Comparison of ENCODE assay signal across 7 cellular contexts in genomic region chr3:52934626-52935530, GRCh38.
DNase-seq lines count a peak whose midpoint lies in the region; FAIRE-seq and TF ChIP-seq lines count a peak whose summit lies in the region.

No MANE protein-coding gene starts in this region.

- no peaks in the 10 kb centered on the region for H3K4me1 ChIP-seq in parathyroid adenoma

- DNase-seq in HPDE6-E6E7 (ENCODE audit: extremely low spot score), result peak; percentile 25
- peak; percentile 60 for DNase-seq in RWPE1 (ENCODE audit: low spot score)
- peak; percentile 65 for DNase-seq in activated naive CD4-positive, alpha-beta T cell treated with anti-CD3 and anti-CD28 coated beads, Interleukin-2, amount 10 ng/mL, durations not matched to agents 7 days and 5 days
- peak; percentile 67 for DNase-seq in globus pallidus (ENCODE audit: low spot score)
- peak; percentile 63 for DNase-seq in urothelium cell line (ENCODE audit: low spot score)

- CTCF ChIA-PET in RWPE1 (lab: Yijun Ruan, JAX), result interaction anchor here (0.9 to 1.1 kb wide), 3 partner anchors 19 to 82 kb away, joined by 3 read pairs; no protein-coding TSS in a partner anchor
- CTCF ChIA-PET in activated naive CD4-positive, alpha-beta T cell treated with anti-CD3 and anti-CD28 coated beads, Interleukin-2, amount 10 ng/mL, durations not matched to agents 7 days and 5 days (lab: Charles Lee), result interaction anchor here (0.7 to 2.1 kb wide), 17 partner anchors 9 to 194 kb away, joined by 3 to 11 read pairs (median 4); no protein-coding TSS in a partner anchor

- no peak overlapping the region for H3K4me3 Mint-ChIP-seq in activated naive CD4-positive, alpha-beta T cell treated with anti-CD3 and anti-CD28 coated beads, Interleukin-2, amount 10 ng/mL, durations not matched to agents 7 days and 5 days

- H3K79me2 ChIP-seq in parathyroid adenoma, result no peaks in the 10 kb centered on the region

- FAIRE-seq in urothelium cell line (lab: Jason Lieb, UNC), result no peak

- H3K4me3 ChIP-seq in parathyroid adenoma (ENCODE audit: low read depth, low read length), result no peak overlapping the region

- POLR2A ChIA-PET in RWPE1 (lab: Yijun Ruan, JAX; ENCODE audit: low non-redundant PET), result no interaction called here

- H3K9ac ChIP-seq in parathyroid adenoma, result no peak overlapping the region

- peaks cover 25% of the 10 kb centered on the region for H3K36me3 Mint-ChIP-seq in activated naive CD4-positive, alpha-beta T cell treated with anti-CD3 and anti-CD28 coated beads, Interleukin-2, amount 10 ng/mL, durations not matched to agents 7 days and 5 days

- no peak overlapping the region for H3K4me2 ChIP-seq in parathyroid adenoma (ENCODE audit: low read length)

- H3K27me3 ChIP-seq in parathyroid adenoma (ENCODE audit: control insufficient read depth, insufficient read depth, low read length), result no peaks in the 10 kb centered on the region

- peaks cover 12% of the 10 kb centered on the region for H3K4me1 Mint-ChIP-seq in activated naive CD4-positive, alpha-beta T cell treated with anti-CD3 and anti-CD28 coated beads, Interleukin-2, amount 10 ng/mL, durations not matched to agents 7 days and 5 days

- no peaks in the 10 kb centered on the region for H3K9me3 Mint-ChIP-seq in activated naive CD4-positive, alpha-beta T cell treated with anti-CD3 and anti-CD28 coated beads, Interleukin-2, amount 10 ng/mL, durations not matched to agents 7 days and 5 days

- H3K36me3 ChIP-seq in parathyroid adenoma (ENCODE audit: control insufficient read depth, insufficient read depth, low read length), result no peaks in the 10 kb centered on the region

- no peaks in the 10 kb centered on the region for H3K27me3 Mint-ChIP-seq in activated naive CD4-positive, alpha-beta T cell treated with anti-CD3 and anti-CD28 coated beads, Interleukin-2, amount 10 ng/mL, durations not matched to agents 7 days and 5 days

- H2AFZ ChIP-seq in parathyroid adenoma, result no peak overlapping the region

- no peak overlapping the region for H3K27ac Mint-ChIP-seq in activated naive CD4-positive, alpha-beta T cell treated with anti-CD3 and anti-CD28 coated beads, Interleukin-2, amount 10 ng/mL, durations not matched to agents 7 days and 5 days

- H3K9me3 ChIP-seq in parathyroid adenoma (ENCODE audit: control insufficient read depth, low read length), result no peaks in the 10 kb centered on the region

- H3K27ac ChIP-seq in RWPE1 (no peak overlapping the region), parathyroid adenoma (no peak overlapping the region)

- peak; percentile 85 for TF ChIP-seq CTCF in GM12872 (IDR thresholded peaks at IDR 0.05; ENCODE audit: insufficient read depth, low read depth, low read length)
- peak; percentile 86 for TF ChIP-seq CTCF in RWPE1 (conservative IDR thresholded peaks at IDR 0.05; ENCODE audit: low read depth)
- peak; percentile 71 for TF ChIP-seq CTCF in parathyroid adenoma (IDR thresholded peaks at IDR 0.05)
